In the genomic region with DNA sequence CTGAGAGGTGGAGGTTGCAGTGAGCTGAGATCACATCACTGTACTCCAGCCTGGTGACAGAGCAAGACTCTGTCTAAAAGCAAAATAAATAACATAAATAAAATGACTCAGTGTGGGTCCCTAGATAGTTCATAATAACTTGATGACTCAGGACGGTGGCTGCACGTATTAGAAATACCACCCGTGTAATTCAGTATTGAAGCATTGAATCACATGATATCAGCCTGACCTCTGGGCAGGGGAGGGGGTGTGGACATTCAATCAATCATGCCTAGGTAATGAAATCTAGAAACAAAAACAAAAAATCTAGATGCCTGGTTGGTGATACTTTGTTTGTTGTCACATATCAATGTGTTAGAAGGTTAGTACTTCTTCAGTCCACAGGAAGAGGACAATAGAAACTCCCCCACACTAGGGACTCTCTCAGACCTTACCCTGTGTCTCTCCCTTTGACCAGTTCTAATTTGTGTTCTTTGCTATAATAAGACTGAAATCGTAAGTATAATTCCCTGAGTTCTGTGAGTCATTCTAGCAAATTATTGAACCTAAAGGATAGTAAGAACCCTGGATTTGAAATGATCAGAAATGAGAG, we compare ENCODE assay signal across 2 cellular contexts.
TF ChIP-seq lines count a peak whose summit lies in the region.

No MANE protein-coding gene starts in this region.

TF ChIP-seq in HCT116, 20 proteins besides CTCF, POLR2A, EP300 and RAD21 (continued from another document):
- TF ChIP-seq FOSL1 (IDR thresholded peaks at IDR 0.05; ENCODE audit: low read depth): peak; percentile 52; the same call in 1 of the 2 replicates

TF ChIP-seq in SK-N-SH, 30 proteins besides CTCF, POLR2A, EP300 and RAD21 (continued from another document):
- TF ChIP-seq TCF12 (IDR thresholded peaks at IDR 0.05) (peak; percentile 11; the same call in 1 of the 2 replicates), RXRA (IDR thresholded peaks at IDR 0.05; ENCODE audit: borderline replicate concordance, low read depth) (no peak), JUND (IDR thresholded peaks at IDR 0.05) (peak; percentile 44; the same call in 1 of the 2 replicates), YY1 (IDR thresholded peaks at IDR 0.05; ENCODE audit: low read depth) (no peak), POLR2AphosphoS5 (IDR thresholded peaks at IDR 0.05; ENCODE audit: low read depth, low read length) (no peak), FOXM1 (IDR thresholded peaks at IDR 0.05; ENCODE audit: low read depth) (no peak), NRF1 (IDR thresholded peaks at IDR 0.05; ENCODE audit: low read depth, low read length) (no peak)
- TF ChIP-seq, protein P1, sequence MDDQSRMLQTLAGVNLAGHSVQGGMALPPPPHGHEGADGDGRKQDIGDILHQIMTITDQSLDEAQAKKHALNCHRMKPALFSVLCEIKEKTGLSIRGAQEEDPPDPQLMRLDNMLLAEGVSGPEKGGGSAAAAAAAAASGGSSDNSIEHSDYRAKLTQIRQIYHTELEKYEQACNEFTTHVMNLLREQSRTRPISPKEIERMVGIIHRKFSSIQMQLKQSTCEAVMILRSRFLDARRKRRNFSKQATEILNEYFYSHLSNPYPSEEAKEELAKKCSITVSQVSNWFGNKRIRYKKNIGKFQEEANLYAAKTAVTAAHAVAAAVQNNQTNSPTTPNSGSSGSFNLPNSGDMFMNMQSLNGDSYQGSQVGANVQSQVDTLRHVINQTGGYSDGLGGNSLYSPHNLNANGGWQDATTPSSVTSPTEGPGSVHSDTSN (IDR thresholded peaks at IDR 0.05): peak; percentile 49
- TF ChIP-seq, protein P2, sequence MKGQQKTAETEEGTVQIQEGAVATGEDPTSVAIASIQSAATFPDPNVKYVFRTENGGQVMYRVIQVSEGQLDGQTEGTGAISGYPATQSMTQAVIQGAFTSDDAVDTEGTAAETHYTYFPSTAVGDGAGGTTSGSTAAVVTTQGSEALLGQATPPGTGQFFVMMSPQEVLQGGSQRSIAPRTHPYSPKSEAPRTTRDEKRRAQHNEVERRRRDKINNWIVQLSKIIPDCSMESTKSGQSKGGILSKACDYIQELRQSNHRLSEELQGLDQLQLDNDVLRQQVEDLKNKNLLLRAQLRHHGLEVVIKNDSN (IDR thresholded peaks at IDR 0.05; ENCODE audit: borderline replicate concordance, low read depth): no peak
